ENCODE assay signal across 2 cellular contexts in genomic region chr12:55167010-55167640, GRCh38.
TF ChIP-seq lines count a peak whose summit lies in the region.

No MANE protein-coding gene starts in this region.

TF ChIP-seq in K562, 482 proteins besides CTCF, POLR2A, EP300 and RAD21:
- TF ChIP-seq ZSCAN29 (IDR thresholded peaks at IDR 0.05) (peak; percentile 34; the same call in 1 of the 2 replicates), FOXA3 (CRISPR knock-in tag; conservative IDR thresholded peaks at IDR 0.05 in 1 of 2, IDR thresholded peaks at IDR 0.05 in 1 of 2) (peak in 1 of 2 experiments; percentile 35; a peak in 1 of 4 replicates)

TF ChIP-seq in HepG2, 621 proteins besides CTCF, POLR2A, EP300 and RAD21:
- TF ChIP-seq HNF4A (CRISPR knock-in tag; IDR thresholded peaks at IDR 0.05) (peak; percentile 21; the same call in 1 of the 2 replicates), ZNF281 (CRISPR knock-in tag; IDR thresholded peaks at IDR 0.05; ENCODE audit: borderline replicate concordance) (peak; percentile 79; the same call in 1 of the 2 replicates), FOXA3 (CRISPR knock-in tag; IDR thresholded peaks at IDR 0.05) (0 out of 2 replicates have a peak, but pooled peaks have one; percentile 13)
